Comparison of ENCODE assay signal across 8 cellular contexts in the genomic region with DNA sequence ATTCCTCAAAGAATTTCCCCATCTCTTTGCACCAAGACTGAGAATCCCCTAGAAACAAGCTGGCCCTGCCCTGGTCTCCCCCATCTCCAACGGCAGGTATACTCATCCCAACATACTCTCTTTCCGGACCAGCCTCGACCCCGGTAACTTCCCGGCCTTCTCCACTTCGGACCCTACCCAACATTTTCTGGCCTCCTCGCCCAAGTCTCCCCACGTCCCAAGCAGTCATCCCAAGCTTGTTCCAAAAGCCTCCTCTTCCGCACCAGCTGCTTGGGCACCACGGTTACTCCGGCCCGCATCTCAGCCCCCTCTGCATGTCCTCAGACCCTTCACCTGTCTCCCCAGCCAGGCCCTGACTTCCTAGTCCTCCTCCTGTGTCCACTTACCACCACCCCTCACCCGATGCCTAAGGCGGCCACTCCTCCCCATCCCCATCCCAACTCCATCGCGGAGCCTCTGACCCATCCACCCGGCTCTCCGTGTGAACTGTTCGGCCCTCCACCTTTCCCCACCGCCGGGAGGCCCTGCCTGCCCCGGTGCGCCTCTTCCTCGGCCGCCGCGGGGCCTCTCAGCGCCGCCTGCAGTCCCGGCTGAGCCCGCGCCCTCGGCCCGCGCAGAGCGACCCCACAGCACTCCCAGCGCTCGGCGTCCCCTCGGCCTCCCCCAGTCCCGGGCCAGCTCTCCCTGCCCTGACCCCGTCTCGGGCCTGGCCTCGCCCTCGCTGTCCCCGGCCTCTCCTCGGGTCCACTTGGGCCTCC. TPM values are rescaled to one million over a fixed set of nuclear protein-coding genes. Genes with fewer than 3 reads are reported as not detected.
DNase-seq lines count a peak whose midpoint lies in the region; TF ChIP-seq lines count a peak whose summit lies in the region.

No MANE protein-coding gene starts in this region.

- H3K9me3 ChIP-seq in neuron (ENCODE audit: low read length), result no peaks in the 10 kb centered on the region

- peaks cover 43% of the 10 kb centered on the region for H3K4me1 Mint-ChIP-seq in activated T-cell treated with anti-CD3 and anti-CD28 coated beads, Interleukin-2, amount 50 U/mL, for 24 hours (ENCODE audit: low read depth)

- H3K36me3 ChIP-seq in neuron (ENCODE audit: insufficient read depth, low read length), result peaks cover 12% of the 10 kb centered on the region

- no peaks in the 10 kb centered on the region for H3K27me3 Mint-ChIP-seq in activated T-cell treated with anti-CD3 and anti-CD28 coated beads, Interleukin-2, amount 50 U/mL, for 24 hours

- no peak overlapping the region for H2AFZ ChIP-seq in neuron (ENCODE audit: low read depth, low read length)

- H3K27ac Mint-ChIP-seq in activated T-cell treated with anti-CD3 and anti-CD28 coated beads, Interleukin-2, amount 50 U/mL, for 24 hours, result peak overlapping the region; percentile 75

- peak; percentile 76 for DNase-seq in activated CD8-positive, alpha-beta memory T cell treated with anti-CD3 and anti-CD28 coated beads for 24 hours
- no peak for DNase-seq in activated CD8-positive, alpha-beta memory T cell treated with anti-CD3 and anti-CD28 coated beads, Interleukin-2, amount 50 U/mL, for 4 hours
- DNase-seq in M059J (ENCODE audit: low read depth), result peak; percentile 21
- peak; percentile 62 for DNase-seq in activated T-cell treated with anti-CD3 and anti-CD28 coated beads, Interleukin-2, amount 50 U/mL, for 24 hours
- no peak for DNase-seq in fibroblast of mammary gland (ENCODE audit: low read depth)
- DNase-seq in SIG-M5 (lab: John Stamatoyannopoulos, UW), result no peak
- no peak for DNase-seq in superior temporal gyrus (ENCODE audit: extremely low spot score)

- H3K4me1 ChIP-seq in neuron (ENCODE audit: insufficient read depth, low read length), result peaks cover 23% of the 10 kb centered on the region

- H3K27me3 ChIP-seq in neuron (ENCODE audit: insufficient read depth, low read length), result no peaks in the 10 kb centered on the region

- peaks cover 36% of the 10 kb centered on the region for H3K36me3 Mint-ChIP-seq in activated T-cell treated with anti-CD3 and anti-CD28 coated beads, Interleukin-2, amount 50 U/mL, for 24 hours (ENCODE audit: low read depth)

- no peak for TF ChIP-seq CTCF in fibroblast of mammary gland (conservative IDR thresholded peaks at IDR 0.05; ENCODE audit: control insufficient read depth, insufficient read depth, low read depth, low read length)

- H3K9me3 Mint-ChIP-seq in activated T-cell treated with anti-CD3 and anti-CD28 coated beads, Interleukin-2, amount 50 U/mL, for 24 hours, result no peaks in the 10 kb centered on the region

- H3K4me3 ChIP-seq in fibroblast of mammary gland (ENCODE audit: control insufficient read depth, low read depth, low read length), result peak overlapping the region; percentile 65
- H3K4me3 ChIP-seq in neuron (ENCODE audit: low read length), result peak overlapping the region; percentile 53

- H3K4me3 Mint-ChIP-seq in activated T-cell treated with anti-CD3 and anti-CD28 coated beads, Interleukin-2, amount 50 U/mL, for 24 hours, result peak overlapping the region; percentile 85

RNA-seq across cellular contexts. Expression of a gene that starts 1.0 kb away (rescaled TPM):
- 11.8 and 22.4 TPM in 2 replicates for total RNA-seq in M059J (2014; rRNA removed; shearing (Covaris generic))

RNA-seq across cellular contexts. Expression of a gene that starts 45.2 kb away (rescaled TPM):
- 28.1 and 81.9 TPM in 2 replicates for total RNA-seq in M059J (2014; rRNA removed; shearing (Covaris generic))

Comparison
In these comparisons a context has a peak if more than half of its experiments do, and no peak if none do; other contexts are left out.
1. DNase-seq: peak in activated CD8-positive, alpha-beta memory T cell treated with anti-CD3 and anti-CD28 coated beads for 24 hours (single experiment), M059J (single experiment) and activated T-cell treated with anti-CD3 and anti-CD28 coated beads, Interleukin-2, amount 50 U/mL, for 24 hours (single experiment); none in activated CD8-positive, alpha-beta memory T cell treated with anti-CD3 and anti-CD28 coated beads, Interleukin-2, amount 50 U/mL, for 4 hours (single experiment), fibroblast of mammary gland (single experiment), SIG-M5 (single experiment) and superior temporal gyrus (single experiment).